In genomic region chr22:21816472-21816786, GRCh38 we compare ENCODE assay signal across 8 cellular contexts. TPM values are rescaled to one million over a fixed set of nuclear protein-coding genes. Genes with fewer than 3 reads are reported as not detected.
DNase-seq lines count a peak whose midpoint lies in the region; ATAC-seq, FAIRE-seq and TF ChIP-seq lines count a peak whose summit lies in the region.

No MANE protein-coding gene starts in this region.

- H3K14ac ChIP-seq in IMR-90 (replicated peaks; ENCODE audit: low read depth, low read length): no peak overlapping the region

- ATAC-seq in IMR-90 (ENCODE audit: low read depth) (no peak), GM12878 (no peak), HG02885 (IDR thresholded peaks at IDR 0.05; ENCODE audit: poor library complexity, unreplicated experiment) (no peak)
- no peak for ATAC-seq in natural killer cell treated with Interleukin-12 subunit alpha and Interleukin-12 subunit beta and Interleukin-15 and Interleukin-18, amount 100 ng/mL, for 72 hours

- no CpG with 5 or more reads among the region's 2 CpGs for WGBS in IMR-90 (ENCODE audit: extremely low coverage in 2 of 2, insufficient read length in 1 of 2), 2 experiments
- 34% methylated on average over 2 of the region's 2 CpGs for WGBS in GM12878 (ENCODE audit: insufficient coverage, insufficient replicate concordance, low lambda C conversion rate, missing lambda C conversion rate)

- H3K9me3 Mint-ChIP-seq in natural killer cell treated with Interleukin-12 subunit alpha and Interleukin-12 subunit beta and Interleukin-15 and Interleukin-18, amount 100 ng/mL, for 72 hours: no peaks in the 10 kb centered on the region

- BruUV-seq in IMR-90 (replicated peaks; lab: Mats Ljungman, UMichigan) (no TSS peak), GM12878 (replicated peaks; lab: Mats Ljungman, UMichigan) (no TSS peak)

- H2AK9ac ChIP-seq in IMR-90 (replicated peaks; ENCODE audit: low read depth, low read length, poor library complexity): no peak overlapping the region

- H4K5ac ChIP-seq in IMR-90 (ENCODE audit: low read depth, low read length): no peak overlapping the region

- peak overlapping the region; percentile 96 for H3K27ac Mint-ChIP-seq in natural killer cell treated with Interleukin-12 subunit alpha and Interleukin-12 subunit beta and Interleukin-15 and Interleukin-18, amount 100 ng/mL, for 72 hours

- H4K8ac ChIP-seq in IMR-90 (ENCODE audit: low read depth in 2 of 2, low read length in 2 of 2): no peak overlapping the region

- H3K4me3 ChIP-seq in ACC112 (ENCODE audit: low read depth, low read length): no peak overlapping the region; the same call in 1 of the 2 replicates
- H3K4me3 ChIP-seq in IMR-90 (ENCODE audit: insufficient read depth, low read depth, low read length): no peak overlapping the region
- H3K4me3 ChIP-seq in GM12878: no peak overlapping the region; the same call in 1 of the 2 replicates

- no peaks in the 10 kb centered on the region for H3K27me3 ChIP-seq in ACC112 (ENCODE audit: insufficient read depth, low read length)
- no peaks in the 10 kb centered on the region for H3K27me3 ChIP-seq in IMR-90 (ENCODE audit: control insufficient read depth, insufficient read depth, low read length)
- no peaks in the 10 kb centered on the region for H3K27me3 ChIP-seq in GM12878 (replicated peaks in 1 of 2; ENCODE audit: control insufficient read depth in 2 of 2, insufficient read depth in 2 of 2, low read length in 1 of 2)

- H3K4me1 ChIP-seq in ACC112 (ENCODE audit: control insufficient read depth, insufficient read depth, low read length, unreplicated experiment) (peaks cover 16% of the 10 kb centered on the region), IMR-90 (ENCODE audit: control insufficient read depth, insufficient read depth, low read length) (peaks cover 10% of the 10 kb centered on the region), GM12878 (ENCODE audit: control insufficient read depth, insufficient read depth, low read length) (peaks cover 16% of the 10 kb centered on the region)

- no peak overlapping the region for H3K23ac ChIP-seq in IMR-90 (ENCODE audit: low read depth, low read length)

- peak overlapping the region; percentile 99 for H3K27ac ChIP-seq in ACC112 (ENCODE audit: low read depth, low read length)
- no peak overlapping the region for H3K27ac ChIP-seq in IMR-90 (ENCODE audit: insufficient read depth, low read length)
- peak overlapping the region; percentile 79; the same call in 1 of the 2 replicates for H3K27ac ChIP-seq in GM12878 (ENCODE audit: control insufficient read depth, insufficient read depth)

- POLR2A ChIA-PET in IMR-90 (lab: Charles Lee; ENCODE audit: unreplicated experiment) (interaction anchor here (0.6 kb wide), 1 partner anchor 10 kb away, joined by 3 read pairs; no protein-coding TSS in a partner anchor), GM12878 (lab: Charles Lee) (interaction anchor here (0.7 to 1.2 kb wide), 3 partner anchors 15 to 53 kb away, joined by 3 read pairs; no protein-coding TSS in a partner anchor)

- no peak for FAIRE-seq in GM12878 (lab: Jason Lieb, UNC)
- FAIRE-seq in D721Med (lab: Jason Lieb, UNC): no peak

- TF ChIP-seq POLR2A in IMR-90 (IDR thresholded peaks at IDR 0.05; ENCODE audit: low read depth, low read length) (no peak), GM12878 (IDR thresholded peaks at IDR 0.05; ENCODE audit: low read depth, low read length) (no peak)

- H3K9ac ChIP-seq in IMR-90 (ENCODE audit: low read depth, low read length) (no peak overlapping the region), GM12878 (ENCODE audit: control insufficient read depth, insufficient read depth, low read length) (no peak overlapping the region)

- no peak for TF ChIP-seq CTCF in IMR-90 (conservative IDR thresholded peaks at IDR 0.05; ENCODE audit: low read depth, low read length)
- no peak for TF ChIP-seq CTCF in GM12878 (IDR thresholded peaks at IDR 0.05 in 2 of 3, conservative IDR thresholded peaks at IDR 0.05 in 1 of 3; ENCODE audit: control insufficient read depth in 2 of 3, extremely low read depth in 1 of 3, insufficient read depth in 1 of 3, low read depth in 3 of 3, low read length in 3 of 3)
- no peak for TF ChIP-seq CTCF in D721Med (IDR thresholded peaks at IDR 0.05; ENCODE audit: insufficient read depth, missing control alignments)

- SMC1A ChIA-PET in GM12878 (lab: Charles Lee; ENCODE audit: uncharacterized antibody, unreplicated experiment): interaction anchor here (0.6 to 1.9 kb wide), 5 partner anchors 18 to 62 kb away, joined by 3 to 4 read pairs (median 4); no protein-coding TSS in a partner anchor

- no peak for TF ChIP-seq RAD21 in IMR-90 (IDR thresholded peaks at IDR 0.05; ENCODE audit: low read length)
- no peak for TF ChIP-seq RAD21 in GM12878 (IDR thresholded peaks at IDR 0.05; ENCODE audit: insufficient read depth, low read depth, low read length)

- RAD21 ChIA-PET in GM12878 (lab: Charles Lee; ENCODE audit: unreplicated experiment): interaction anchor here (1.2 kb wide), 1 partner anchor 54 kb away, joined by 3 read pairs; no protein-coding TSS in a partner anchor

- H3K4me1 Mint-ChIP-seq in natural killer cell treated with Interleukin-12 subunit alpha and Interleukin-12 subunit beta and Interleukin-15 and Interleukin-18, amount 100 ng/mL, for 72 hours (ENCODE audit: low read depth in 2 of 2): peaks cover 56 to 59% of the 10 kb centered on the region in 2 donors

- H3K36me3 Mint-ChIP-seq in natural killer cell treated with Interleukin-12 subunit alpha and Interleukin-12 subunit beta and Interleukin-15 and Interleukin-18, amount 100 ng/mL, for 72 hours: peaks cover 6% of the 10 kb centered on the region

- H2BK5ac ChIP-seq in IMR-90 (ENCODE audit: low read depth, low read length, poor library complexity, severe bottlenecking): peak overlapping the region; percentile 68

- in situ Hi-C loops in IMR-90 (cut with MboI; ENCODE audit: low sequenced_read_pairs): no loop called here
- in situ Hi-C loops in GM12878 (cut with MboI): no loop called here

- CTCF ChIA-PET in IMR-90 (lab: Yijun Ruan, JAX): interaction anchor here (0.6 kb wide), 1 partner anchor 108 kb away, joined by 5 read pairs; no protein-coding TSS in a partner anchor
- CTCF ChIA-PET in GM12878 (lab: Yijun Ruan, JAX): interaction anchor here (1.0 to 1.2 kb wide), 3 partner anchors 11 to 53 kb away, joined by 3 read pairs; no protein-coding TSS in a partner anchor

- H3K79me2 ChIP-seq in ACC112 (ENCODE audit: control insufficient read depth, insufficient read depth, low read length, unreplicated experiment) (peaks cover 64% of the 10 kb centered on the region), GM12878 (ENCODE audit: control insufficient read depth, insufficient read depth, low read length) (peaks cover 23% of the 10 kb centered on the region)

- H2AFZ ChIP-seq in ACC112 (ENCODE audit: low read length, unreplicated experiment): no peak overlapping the region
- H2AFZ ChIP-seq in IMR-90 (replicated peaks; ENCODE audit: low read length, poor library complexity): no peak overlapping the region
- H2AFZ ChIP-seq in GM12878 (ENCODE audit: control insufficient read depth, low read depth, low read length): no peak overlapping the region

- peaks cover 76% of the 10 kb centered on the region for H4K20me1 ChIP-seq in IMR-90 (ENCODE audit: insufficient read depth, low read length)
- no peaks in the 10 kb centered on the region; the same call in 1 of the 2 replicates for H4K20me1 ChIP-seq in GM12878 (ENCODE audit: control insufficient read depth, insufficient read depth)

- H3K56ac ChIP-seq in IMR-90 (ENCODE audit: extremely low read depth, insufficient read depth, low read length): no peak overlapping the region

- peak overlapping the region; percentile 92 for H3K4me3 Mint-ChIP-seq in natural killer cell treated with Interleukin-12 subunit alpha and Interleukin-12 subunit beta and Interleukin-15 and Interleukin-18, amount 100 ng/mL, for 72 hours

- no peak overlapping the region for H2BK120ac ChIP-seq in IMR-90 (ENCODE audit: low read depth, low read length)

- H2BK20ac ChIP-seq in IMR-90 (ENCODE audit: low read depth, low read length): no peak overlapping the region

- no peak overlapping the region for H4K91ac ChIP-seq in IMR-90 (ENCODE audit: insufficient read depth, low read depth, low read length)

- no peak overlapping the region for H2BK15ac ChIP-seq in IMR-90 (ENCODE audit: low read depth, low read length)

- intact Hi-C loops in IMR-90 (cut with micrococcal nuclease) (loop anchor here (5.0 kb wide), 1 partner anchor 51 kb away; the partner anchor contains the start of gene MAPK1), GM12878 (cut with micrococcal nuclease; ENCODE audit: unreplicated experiment) (loop anchor here (5.0 kb wide), 1 partner anchor 51 kb away; the partner anchor contains the start of gene MAPK1)

- DNase-seq in IMR-90 (no peak), GM12878 (ENCODE audit: low read depth, low spot score) (no peak), SW480 (ENCODE audit: low spot score) (no peak), D721Med (ENCODE audit: insufficient read length, low spot score) (no peak), SHP77 (lab: John Stamatoyannopoulos, UW) (no peak)
- no peak for DNase-seq in natural killer cell treated with Interleukin-12 subunit alpha and Interleukin-12 subunit beta and Interleukin-15 and Interleukin-18, amount 100 ng/mL, for 72 hours (ENCODE audit: low spot score)

- H3K18ac ChIP-seq in IMR-90 (ENCODE audit: low read depth, low read length): no peak overlapping the region

- peaks cover 21% of the 10 kb centered on the region for H3K9me1 ChIP-seq in IMR-90 (ENCODE audit: insufficient read depth, low read length)

- H3K79me1 ChIP-seq in IMR-90 (ENCODE audit: low read depth in 1 of 2, low read length in 2 of 2): peaks cover 13 to 75% of the 10 kb centered on the region in 2 experiments; a peak in 3 of 4 replicates

- dilution Hi-C loops in IMR-90 (cut with HindIII; ENCODE audit: low sequenced_read_pairs, unreplicated experiment): no loop called here

- H3K36me3 ChIP-seq in ACC112 (ENCODE audit: insufficient read depth, low read length) (no peaks in the 10 kb centered on the region), IMR-90 (ENCODE audit: control insufficient read depth, insufficient read depth, low read length) (no peaks in the 10 kb centered on the region; the same call in 1 of the 2 replicates), GM12878 (ENCODE audit: control insufficient read depth in 2 of 2, insufficient read depth in 2 of 2, low read length in 1 of 2) (no peaks in the 10 kb centered on the region; a peak in 1 of 4 replicates)

- H3K4me2 ChIP-seq in IMR-90 (ENCODE audit: low read depth, low read length) (no peak overlapping the region), GM12878 (ENCODE audit: control insufficient read depth, insufficient read depth) (peak overlapping the region; percentile 81; the same call in 1 of the 2 replicates)

- TF ChIP-seq EP300 in GM12878 (IDR thresholded peaks at IDR 0.05; ENCODE audit: borderline replicate concordance in 1 of 2, control insufficient read depth in 1 of 2, low read depth in 2 of 2, low read length in 2 of 2): no peak

- H3K27me3 Mint-ChIP-seq in natural killer cell treated with Interleukin-12 subunit alpha and Interleukin-12 subunit beta and Interleukin-15 and Interleukin-18, amount 100 ng/mL, for 72 hours: no peaks in the 10 kb centered on the region

- no peak overlapping the region for H3K4ac ChIP-seq in IMR-90 (ENCODE audit: low read depth, low read length)

- H3K9me3 ChIP-seq in IMR-90 (ENCODE audit: control insufficient read depth, insufficient read depth, low read length) (no peaks in the 10 kb centered on the region), GM12878 (replicated peaks; ENCODE audit: control insufficient read depth, insufficient read depth, low read length) (peaks cover 1% of the 10 kb centered on the region; the same call in 2 of the 3 replicates)

- no peak overlapping the region for H2AK5ac ChIP-seq in IMR-90 (ENCODE audit: low read depth, low read length)

RNA-seq across cellular contexts. Expression of gene MAPK1, which starts 51.0 kb away (rescaled TPM):
- total RNA-seq in IMR-90 (2012; rRNA removed) (44.7 and 51.3 TPM in 2 replicates), GM12878 (2014; rRNA removed) (41.5 and 51.6 TPM in 2 replicates), GM12878 (2014; rRNA removed; fragmentation: Illumina TruSeq; extraction: Trizol) (53.3 and 63.6 TPM in 2 replicates), GM12878 (2021) (102 and 105 TPM in 2 replicates)
- polyA plus RNA-seq in IMR-90 (2012; rRNA removed) (33.5 and 41.0 TPM in 2 replicates), GM12878 (2011; rRNA removed) (118 and 123 TPM in 2 replicates), GM12878 (2014; fragmentation: Illumina TruSeq; extraction: Trizol) (75.7 and 87.7 TPM in 2 replicates), GM12878 (2014; fragmentation: Nextera tagmentation; extraction: Ambion mirVana) (10 to 100 TPM; 12.1 to 19.3 TPM), GM12878 (2014; rRNA removed) (53.2 and 58.6 TPM in 2 replicates), GM12878 (2016; fragmentation: Nextera tagmentation; extraction: Ambion mirVana) (10 to 100 TPM in 1 of 2 experiments, 1 to 10 TPM in 1; 7.0 to 87.6 TPM)
- polyA plus RNA-seq in IMR-90 (2012; cell fraction: cytosol; rRNA removed): 12.2 and 12.7 TPM in 2 replicates
- polyA plus RNA-seq in IMR-90 (2012; cell fraction: nucleus; rRNA removed; ENCODE audit: low replicate concordance): 9.4 and 33.2 TPM in 2 replicates
- 74.3 and 78.3 TPM in 2 replicates for total RNA-seq in GM12878 (2013; cell fraction: nucleolus; rRNA removed)
- polyA plus RNA-seq in GM12878 (2011; ENCODE audit: low read depth): 21.8 TPM
- 47.2 and 49.6 TPM in 2 replicates for polyA plus RNA-seq in GM12878 (2011; cell fraction: cytosol; rRNA removed)
- polyA plus RNA-seq in GM12878 (2011; cell fraction: nucleus; rRNA removed): 34.8 and 46.6 TPM in 2 replicates
- polyA plus RNA-seq in GM12878 (2012): 25.6 and 37.4 TPM in 2 replicates
- polyA minus RNA-seq in GM12878 (2011; rRNA and poly(A)+ RNA removed): 47.8 and 94.9 TPM in 2 replicates
- polyA minus RNA-seq in GM12878 (2011; cell fraction: cytosol; rRNA and poly(A)+ RNA removed): 17.0 and 27.3 TPM in 2 replicates
- 10.4 and 15.2 TPM in 2 replicates for polyA minus RNA-seq in GM12878 (2011; cell fraction: nucleus; rRNA and poly(A)+ RNA removed)
- 100 to 1,000 TPM; 168 to 176 TPM for total RNA-seq in natural killer cell treated with Interleukin-12 subunit alpha and Interleukin-12 subunit beta and Interleukin-15 and Interleukin-18, amount 100 ng/mL, for 72 hours
